Comparison of ENCODE assay signal across 6 cellular contexts in genomic region chr1:146049866-146050651, GRCh38. TPM values are rescaled to one million over a fixed set of nuclear protein-coding genes. Genes with fewer than 3 reads are reported as not detected.
"Had no signal": no experiment of that assay in that cellular context is flagged by ENCODE, and none has a peak within 500 bp of the region (broad histone marks: within the 10 kb centered on the region; RNA-seq: fewer than 3 reads in every experiment).

No MANE protein-coding gene starts in this region.

RNA-seq across cellular contexts. Expression of gene HJV, which starts 28.5 kb away (rescaled TPM):
- total RNA-seq: activated CD8-positive, alpha-beta T cell treated with anti-CD3 and anti-CD28 coated beads, Interleukin-2, amount 10 ng/mL, durations not matched to agents 7 days and 5 days; activated naive CD4-positive, alpha-beta T cell treated with anti-CD3 and anti-CD28 coated beads for 36 hours; mammary epithelial cell; smooth muscle cell; subcutaneous adipose tissue; tibial nerve had no signal
- polyA plus RNA-seq: mammary epithelial cell, smooth muscle cell had no signal
